Comparison of ENCODE assay signal across 11 cellular contexts in genomic region chr11:62861564-62862192, GRCh38. TPM values are rescaled to one million over a fixed set of nuclear protein-coding genes. Genes with fewer than 3 reads are reported as not detected.
"Had no signal": no experiment of that assay in that cellular context is flagged by ENCODE, and none has a peak within 500 bp of the region (broad histone marks: within the 10 kb centered on the region; RNA-seq: fewer than 3 reads in every experiment).

No MANE protein-coding gene starts in this region.

RNA-seq across cellular contexts. Expression of gene TEX54, which starts 29.0 kb away (rescaled TPM):
- total RNA-seq: cardiac septum, fibroblast of lung, frontal cortex, heart right ventricle, liver, mesenteric fat pad, myocyte, right atrium auricular region, thyroid gland, vagina had no signal
- polyA plus RNA-seq: adipose tissue, fibroblast of lung, heart right ventricle had no signal
